ENCODE assay signal across 18 cellular contexts in genomic region chr2:236264256-236264655, GRCh38. TPM values are rescaled to one million over a fixed set of nuclear protein-coding genes. Genes with fewer than 3 reads are reported as not detected.
DNase-seq lines count a peak whose midpoint lies in the region; ATAC-seq lines count a peak whose summit lies in the region.
"Had no signal": no experiment of that assay in that cellular context is flagged by ENCODE, and none has a peak within 500 bp of the region (broad histone marks: within the 10 kb centered on the region; RNA-seq: fewer than 3 reads in every experiment).

TSS of gene ASB18 (minus strand) at chr2:236264406. CDS start at chr2:236264345, 61 bp downstream.

- peak; percentile 28 for DNase-seq in NCI-H510A (lab: John Stamatoyannopoulos, UW)
- no peak for DNase-seq in NCI-H510A treated with DMSO at 0.1 percent for 48 hours (lab: John Stamatoyannopoulos, UW)
- DNase-seq in cardiac septum (ENCODE audit: low spot score) = no peak
- peak; percentile 86 for DNase-seq in myocyte (ENCODE audit: low read depth)
- DNase-seq in activated naive CD4-positive, alpha-beta T cell treated with anti-CD3 and anti-CD28 coated beads, Interleukin-2, amount 50 U/mL, for 16 hours = no peak
- DNase-seq: COR-L47; DMS153; HFFc6; NCI-H1048; NCI-H1694 treated with DMSO at 0.1 percent for 48 hours; NCI-H526; NK-92 treated with Interleukin-12 subunit alpha and Interleukin-12 subunit beta, amount 100 ng/mL, for 24 hours had no signal

- peaks cover 0 to 5% (median 0%) of the 10 kb centered on the region in 3 donors for H3K36me3 ChIP-seq in skeletal muscle tissue (ENCODE audit: control insufficient read depth in 3 of 3, insufficient read depth in 3 of 3, low read length in 3 of 3)

- no peak for ATAC-seq in GM18870 (IDR thresholded peaks at IDR 0.05; ENCODE audit: unreplicated experiment)
- ATAC-seq in GM18858 (IDR thresholded peaks at IDR 0.05; ENCODE audit: unreplicated experiment) = no peak
- ATAC-seq: K562 had no signal

- peaks cover 0 to under 1% (median 0%) of the 10 kb centered on the region in 3 donors for H3K9me3 ChIP-seq in skeletal muscle tissue (ENCODE audit: control insufficient read depth in 3 of 3, low read length in 3 of 3)

- H3K4me1 ChIP-seq in skeletal muscle tissue (ENCODE audit: control insufficient read depth in 3 of 3, insufficient read depth in 3 of 3, low read length in 3 of 3) = peaks cover 13 to 47% (median 25%) of the 10 kb centered on the region in 3 donors

- intact Hi-C loops in cardiac septum (cut with DNase I) = loop anchor here (1.0 kb wide), 1 partner anchor 24 kb away; no protein-coding TSS in a partner anchor

- peak within 1 kb of the TSS; percentile 77 to 87 (median 79) for H3K9ac ChIP-seq in skeletal muscle tissue (ENCODE audit: low read depth in 1 of 3, low read length in 3 of 3)

- peaks cover 0 to 3% (median 0%) of the 10 kb centered on the region in 3 donors for H3K27me3 ChIP-seq in skeletal muscle tissue (ENCODE audit: control insufficient read depth in 3 of 3, insufficient read depth in 3 of 3, low read length in 3 of 3)

- H3K4me3 ChIP-seq in skeletal muscle tissue (ENCODE audit: low read length in 3 of 3) = peak within 1 kb of the TSS; percentile 76 to 80 (median 77)
- H3K4me3 ChIP-seq: K562 had no signal

- H3K27ac ChIP-seq in skeletal muscle tissue (ENCODE audit: low read depth, low read length) = peak within 1 kb of the TSS; percentile 89
- H3K27ac ChIP-seq: C4-2B had no signal

RNA-seq across cellular contexts. Expression of gene ASB18, which starts in this region (rescaled TPM):
- total RNA-seq in cardiac septum = 44.4 TPM
- 0.24 and 0.31 TPM in 2 replicates for total RNA-seq in myocyte
- 0.43 TPM for polyA plus RNA-seq in myocyte (2012)
- total RNA-seq in skeletal muscle tissue = 3.1 TPM
- total RNA-seq: H4, HFFc6, K562 had no signal
- polyA plus RNA-seq: K562 had no signal

Comparison
In these comparisons a context has a peak if more than half of its experiments do, and no peak if none do; other contexts are left out.
1. RNA of gene ASB18 (total RNA-seq): 44.4 TPM in cardiac septum (single experiment); 3.1 TPM in skeletal muscle tissue (single experiment) and 0.24 to 0.31 TPM in myocyte; every median in the first group is over 10 times any median in the second.
2. Peak in DNase-seq in myocyte; RNA of the gene not detected or under 1 TPM.